ENCODE assay signal across 9 cellular contexts in genomic region chr14:32576088-32576795, GRCh38.
DNase-seq lines count a peak whose midpoint lies in the region; ATAC-seq and TF ChIP-seq lines count a peak whose summit lies in the region.
"Had no signal": no experiment of that assay in that cellular context is flagged by ENCODE, and none has a peak within 500 bp of the region (broad histone marks: within the 10 kb centered on the region; RNA-seq: fewer than 3 reads in every experiment).

No MANE protein-coding gene starts in this region.

- no peaks in the 10 kb centered on the region for H3K9me3 Mint-ChIP-seq in activated naive CD4-positive, alpha-beta T cell treated with anti-CD3 and anti-CD28 coated beads, Interleukin-2, amount 10 ng/mL, durations not matched to agents 7 days and 5 days

- H3K4me3 Mint-ChIP-seq in activated naive CD4-positive, alpha-beta T cell treated with anti-CD3 and anti-CD28 coated beads, Interleukin-2, amount 10 ng/mL, durations not matched to agents 7 days and 5 days = no peak overlapping the region

- no peak overlapping the region for H3K27ac Mint-ChIP-seq in activated naive CD4-positive, alpha-beta T cell treated with anti-CD3 and anti-CD28 coated beads, Interleukin-2, amount 10 ng/mL, durations not matched to agents 7 days and 5 days

- H3K36me3 Mint-ChIP-seq in activated naive CD4-positive, alpha-beta T cell treated with anti-CD3 and anti-CD28 coated beads, Interleukin-2, amount 10 ng/mL, durations not matched to agents 7 days and 5 days = no peaks in the 10 kb centered on the region

- TF ChIP-seq CTCF in HL-60 (IDR thresholded peaks at IDR 0.05; ENCODE audit: insufficient read depth, low read length) = peak; percentile 79

- peak; percentile 61 for ATAC-seq in GM19395 (IDR thresholded peaks at IDR 0.05; ENCODE audit: unreplicated experiment)

- H3K27me3 Mint-ChIP-seq in activated naive CD4-positive, alpha-beta T cell treated with anti-CD3 and anti-CD28 coated beads, Interleukin-2, amount 10 ng/mL, durations not matched to agents 7 days and 5 days = peaks cover 3% of the 10 kb centered on the region

- CTCF ChIA-PET in activated naive CD4-positive, alpha-beta T cell treated with anti-CD3 and anti-CD28 coated beads, Interleukin-2, amount 10 ng/mL, durations not matched to agents 7 days and 5 days (lab: Charles Lee) = interaction anchor here (0.6 to 2.0 kb wide), 10 partner anchors 10 to 1752 kb away, joined by 3 to 20 read pairs (median 3); no protein-coding TSS in a partner anchor

- DNase-seq in COLO668 (lab: John Stamatoyannopoulos, UW; ENCODE audit: unreplicated experiment) (peak; percentile 45), HL-60 (ENCODE audit: low read depth in 1 of 2, low spot score in 1 of 2) (peak; percentile 17 to 18), NOMO-1 treated with dmso at 0.1 percent for 144 hours (lab: John Stamatoyannopoulos, UW; ENCODE audit: unreplicated experiment) (peak; percentile 27), head of caudate nucleus (peak; percentile 19 to 89 (median 64)), pons (ENCODE audit: low spot score) (peak; percentile 87), mesenteric fat pad (ENCODE audit: low spot score) (no peak)
- DNase-seq in activated naive CD4-positive, alpha-beta T cell treated with anti-CD3 and anti-CD28 coated beads, Interleukin-2, amount 10 ng/mL, durations not matched to agents 7 days and 5 days = peak; percentile 49

- H3K4me1 Mint-ChIP-seq in activated naive CD4-positive, alpha-beta T cell treated with anti-CD3 and anti-CD28 coated beads, Interleukin-2, amount 10 ng/mL, durations not matched to agents 7 days and 5 days = no peaks in the 10 kb centered on the region

- no peak overlapping the region for H3K4me3 ChIP-seq in HL-60 (replicated peaks; ENCODE audit: insufficient read depth, low read length)
- H3K4me3 ChIP-seq: SJSA1 had no signal

- H3K27ac ChIP-seq in HL-60 (replicated peaks) = no peak overlapping the region
- H3K27ac ChIP-seq: SJSA1 had no signal

- intact Hi-C loops in head of caudate nucleus (cut with DNase I) = loop anchor here (10.0 kb wide), 2 partner anchors 249 to 359 kb away; partner anchors contain the start of gene NPAS3

- no peaks in the 10 kb centered on the region for H3K27me3 ChIP-seq in HL-60 (ENCODE audit: insufficient read depth, poor library complexity, severe bottlenecking)
- H3K27me3 ChIP-seq: SJSA1 had no signal
